ENCODE assay signal across 19 cellular contexts in the genomic region with DNA sequence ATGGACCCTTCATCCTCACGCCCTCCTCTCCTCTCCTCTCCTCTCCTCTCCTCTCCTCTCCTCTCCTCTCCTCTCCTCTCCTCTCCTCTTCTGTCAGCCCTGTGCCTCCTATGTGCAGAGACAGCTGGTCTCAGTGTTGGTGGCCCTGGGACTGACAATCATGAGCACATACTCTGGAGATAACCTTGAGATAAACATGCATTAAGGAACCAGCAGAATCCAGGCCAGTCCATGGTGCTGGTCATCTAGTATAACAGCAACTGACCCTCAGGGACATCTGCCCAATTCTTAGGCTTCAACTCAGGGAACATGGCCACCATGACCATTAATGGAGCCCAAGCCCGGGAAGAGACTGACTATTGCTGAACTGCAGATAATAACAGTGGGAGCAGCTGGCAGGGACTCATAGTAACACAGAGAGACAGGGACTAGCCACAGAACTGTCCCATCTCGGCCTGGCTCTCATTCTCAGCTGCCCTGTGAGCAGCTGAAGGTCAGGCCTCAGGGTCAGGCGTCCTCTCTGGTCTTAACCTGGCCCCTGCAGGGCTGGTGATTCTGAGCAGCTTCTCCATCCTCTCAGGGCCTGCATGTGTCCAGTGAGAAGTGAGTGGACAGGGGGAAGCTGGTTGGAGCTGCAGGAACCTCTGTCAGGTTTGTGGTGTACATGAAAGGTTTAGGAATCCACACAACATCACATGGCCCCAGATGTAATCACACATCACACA. TPM values are rescaled to one million over a fixed set of nuclear protein-coding genes. Genes with fewer than 3 reads are reported as not detected.
A peak's percentile ranks its signal among the peaks of the same experiment; 100 is the strongest.
DNase-seq lines count a peak whose midpoint lies in the region; ATAC-seq, FAIRE-seq and TF ChIP-seq lines count a peak whose summit lies in the region.
"Had no signal": no experiment of that assay in that cellular context is flagged by ENCODE, and none has a peak within 500 bp of the region (broad histone marks: within the 10 kb centered on the region; RNA-seq: fewer than 3 reads in every experiment).

No MANE protein-coding gene starts in this region.

- H3K79me1 ChIP-seq in neuronal stem cell (ENCODE audit: low read depth, low read length), result no peaks in the 10 kb centered on the region

- no peaks in the 10 kb centered on the region for H3K79me2 ChIP-seq in K562 (ENCODE audit: control insufficient read depth, insufficient read depth, low read length)

- H3K9ac ChIP-seq in K562 (ENCODE audit: insufficient read depth in 1 of 2, low read depth in 2 of 2, low read length in 2 of 2), result 0 out of 4 replicates have a peak overlapping the region, but pooled peaks of 1 of the 2 experiments have one; percentile 2
- H3K9ac ChIP-seq in neuronal stem cell (ENCODE audit: low read depth, low read length, poor library complexity), result no peak overlapping the region

- H2BK5ac ChIP-seq in neuronal stem cell (ENCODE audit: low read length), result no peak overlapping the region

- H3K27ac ChIP-seq in right cardiac atrium (ENCODE audit: low read length), result no peak overlapping the region
- no peak overlapping the region for H3K27ac ChIP-seq in K562 (ENCODE audit: extremely low read depth, low read depth, low read length)
- H3K27ac ChIP-seq in neuronal stem cell (replicated peaks; ENCODE audit: low read length), result no peak overlapping the region

- no peak overlapping the region for H2AK5ac ChIP-seq in neuronal stem cell (ENCODE audit: low read depth, low read length)

- no peak overlapping the region for H3K18ac ChIP-seq in neuronal stem cell (ENCODE audit: low read length)

- no peak overlapping the region for H3K14ac ChIP-seq in neuronal stem cell (ENCODE audit: low read length)

- ATAC-seq in right cardiac atrium (no peak), K562 (no peak), GM18870 (IDR thresholded peaks at IDR 0.05; ENCODE audit: unreplicated experiment) (no peak)

- no peak for TF ChIP-seq RAD21 in K562 (CRISPR knock-in tag; conservative IDR thresholded peaks at IDR 0.05 in 1 of 2, IDR thresholded peaks at IDR 0.05 in 1 of 2)

- H3K4me2 ChIP-seq in K562 (ENCODE audit: insufficient read depth, low read length), result no peak overlapping the region
- H3K4me2 ChIP-seq in neuronal stem cell (ENCODE audit: insufficient read depth, low read length, poor library complexity, severe bottlenecking), result no peak overlapping the region

- H3K9me1 ChIP-seq in K562 (ENCODE audit: control insufficient read depth, insufficient read depth, low read length), result no peaks in the 10 kb centered on the region

- no peak for TF ChIP-seq CTCF in K562 (IDR thresholded peaks at IDR 0.05 in 2 of 3, conservative IDR thresholded peaks at IDR 0.05 in 1 of 3; ENCODE audit: insufficient read depth in 2 of 3, low read depth in 1 of 3, low read length in 3 of 3)

- H4K91ac ChIP-seq in neuronal stem cell (ENCODE audit: low read depth, low read length, poor library complexity), result no peak overlapping the region

- no peak overlapping the region for H4K8ac ChIP-seq in neuronal stem cell (ENCODE audit: low read depth, low read length)

- DNase-seq in cardiac septum (ENCODE audit: low spot score) (peak; percentile 53), right cardiac atrium (no peak), K562 (ENCODE audit: extremely low read depth in 1 of 4, low spot score in 3 of 4) (no peak), neuronal stem cell (ENCODE audit: low spot score) (no peak), MV-4-11 (lab: John Stamatoyannopoulos, UW) (no peak), NCI-H128 (lab: John Stamatoyannopoulos, UW; ENCODE audit: unreplicated experiment) (no peak)
- DNase-seq: Caco-2; CD8-positive, alpha-beta memory T cell; DND-41; GDM1; HCEC 1CT; HFFc6 had no signal

- H3K4me3 ChIP-seq in right cardiac atrium (ENCODE audit: low read length) (no peak overlapping the region), K562 (no peak overlapping the region), neuronal stem cell (ENCODE audit: low read length in 2 of 2) (no peak overlapping the region)

- no peaks in the 10 kb centered on the region for H3K36me3 ChIP-seq in K562 (ENCODE audit: control insufficient read depth, insufficient read depth, low read length)
- no peaks in the 10 kb centered on the region for H3K36me3 ChIP-seq in neuronal stem cell (replicated peaks in 1 of 2; ENCODE audit: control insufficient read depth in 2 of 2, insufficient read depth in 2 of 2, low read length in 2 of 2)

- no peak overlapping the region for H3K4ac ChIP-seq in neuronal stem cell (ENCODE audit: low read length)

- H4K20me1 ChIP-seq in K562 (replicated peaks; ENCODE audit: control insufficient read depth, insufficient read depth, low read length), result peaks cover 28% of the 10 kb centered on the region

- H2BK12ac ChIP-seq in neuronal stem cell (ENCODE audit: low read length), result no peak overlapping the region

- POLR2A ChIA-PET in K562 (lab: Yijun Ruan, JAX), result interaction anchor here (0.7 to 10.8 kb wide), 14 partner anchors 9 to 253 kb away, joined by 3 to 122 read pairs (median 4); no protein-coding TSS in a partner anchor

- no peak overlapping the region for H2BK120ac ChIP-seq in neuronal stem cell (ENCODE audit: low read depth, low read length)

- FAIRE-seq in K562 (lab: Jason Lieb, UNC), result no peak
- FAIRE-seq: A204.1, GM12892 had no signal

- in situ Hi-C loops in K562 (cut with MboI), result loop anchor here (5.0 to 25.0 kb wide), 2 partner anchors 227 to 1402 kb away; no protein-coding TSS in a partner anchor

- peak overlapping the region; percentile 68 for H3K23ac ChIP-seq in neuronal stem cell (ENCODE audit: low read depth, low read length, poor library complexity)

- no peak overlapping the region for H2AFZ ChIP-seq in K562 (ENCODE audit: low read depth, low read length)
- no peak overlapping the region for H2AFZ ChIP-seq in neuronal stem cell (ENCODE audit: low read length)

- intact Hi-C loops in cardiac septum (cut with DNase I) (no loop called here), right cardiac atrium (cut with DNase I) (loop anchor here in 2 of 4 donors (5.0 to 10.0 kb wide), 2 partner anchors 225 to 227 kb away; no protein-coding TSS in a partner anchor), K562 (cut with micrococcal nuclease) (loop anchor here (2.0 to 10.0 kb wide), 3 partner anchors 42 to 335 kb away; no protein-coding TSS in a partner anchor)

- H3K4me1 ChIP-seq in right cardiac atrium (ENCODE audit: control insufficient read depth, insufficient read depth, low read length) (no peaks in the 10 kb centered on the region), K562 (replicated peaks in 1 of 2; ENCODE audit: control insufficient read depth in 2 of 2, insufficient read depth in 2 of 2, low read length in 2 of 2) (no peaks in the 10 kb centered on the region), neuronal stem cell (ENCODE audit: control insufficient read depth in 2 of 2, insufficient read depth in 1 of 2, low read depth in 1 of 2, low read length in 2 of 2) (no peaks in the 10 kb centered on the region)

- H2BK15ac ChIP-seq in neuronal stem cell (ENCODE audit: low read length), result no peak overlapping the region

- no peak for TF ChIP-seq EP300 in K562 (IDR thresholded peaks at IDR 0.05; ENCODE audit: low read length)

- BruUV-seq in K562 (replicated peaks; lab: Mats Ljungman, UMichigan), result no TSS peak

- H3K9me3 ChIP-seq in right cardiac atrium (ENCODE audit: control insufficient read depth, low read length) (no peaks in the 10 kb centered on the region), K562 (replicated peaks; ENCODE audit: control insufficient read depth, insufficient read depth, low read depth, low read length) (no peaks in the 10 kb centered on the region), neuronal stem cell (replicated peaks in 1 of 2; ENCODE audit: control insufficient read depth in 2 of 2, insufficient read depth in 1 of 2, low read depth in 1 of 2, low read length in 2 of 2) (no peaks in the 10 kb centered on the region)
- H3K9me3 ChIP-seq: Caco-2 had no signal

- WGBS in right cardiac atrium, result 83% methylated on average over 4 of the region's 4 CpGs
- 1% methylated on average over 4 of the region's 4 CpGs for WGBS in K562 (ENCODE audit: insufficient coverage, low coverage, missing lambda C conversion rate)
- no CpG with 5 or more reads among the region's 4 CpGs for WGBS in neuronal stem cell (ENCODE audit: extremely low coverage in 2 of 2, insufficient read length in 2 of 2, insufficient replicate concordance in 1 of 2), 2 donors

- no peak for TF ChIP-seq POLR2A in K562 (conservative IDR thresholded peaks at IDR 0.05)

- H3K27me3 ChIP-seq in right cardiac atrium (ENCODE audit: control insufficient read depth, insufficient read depth) (no peaks in the 10 kb centered on the region), K562 (ENCODE audit: control insufficient read depth in 2 of 2, insufficient read depth in 2 of 2, low read length in 2 of 2) (peaks cover 0 to 18% of the 10 kb centered on the region in 2 experiments; a peak in 2 of 5 replicates), neuronal stem cell (ENCODE audit: control insufficient read depth in 3 of 3, insufficient read depth in 3 of 3, low read depth in 1 of 3, low read length in 3 of 3) (peaks cover 0 to 3% (median 0%) of the 10 kb centered on the region in 3 experiments)

- CTCF ChIA-PET in K562 (lab: Yijun Ruan, JAX; ENCODE audit: low intra/inter-chr PET ratio), result interaction anchor here (0.6 to 8.3 kb wide), 6 partner anchors 9 to 266 kb away, joined by 3 to 78 read pairs (median 5); no protein-coding TSS in a partner anchor

RNA-seq across cellular contexts. Expression of gene GGTLC2, which starts 45.4 kb away (rescaled TPM):
- total RNA-seq in cardiac septum (not detected), right cardiac atrium (not detected), K562 (2014; rRNA removed) (not detected in 2 replicates), K562 (2014; rRNA removed; fragmentation: Illumina TruSeq; extraction: Trizol) (not detected in 2 replicates), K562 (2015; rRNA removed; fragmentation: Illumina TruSeq; extraction: Trizol) (not detected in 2 replicates), K562 (2021) (not detected in 2 replicates)
- polyA plus RNA-seq in right cardiac atrium (not detected), K562 (2011; rRNA removed) (not detected in 2 replicates), K562 (2014; fragmentation: Illumina TruSeq; extraction: Trizol) (not detected in 2 replicates), K562 (2014; fragmentation: Nextera tagmentation; extraction: Ambion mirVana) (not detected), K562 (2014; rRNA removed) (not detected in 2 replicates)
- total RNA-seq in K562 (2011; cell fraction: chromatin; rRNA removed; ENCODE audit: low replicate concordance), result not detected in 2 replicates
- total RNA-seq in K562 (2011; cell fraction: nucleolus; rRNA removed), result not detected in 2 replicates
- total RNA-seq in K562 (2011; cell fraction: nucleoplasm; rRNA removed), result not detected in 2 replicates
- not detected in 2 replicates for polyA plus RNA-seq in K562 (2011; cell fraction: cytosol; rRNA removed)
- polyA plus RNA-seq in K562 (2011; cell fraction: nucleus; rRNA removed), result not detected in 2 replicates
- not detected in 2 replicates for polyA plus RNA-seq in K562 (2012)
- not detected in 2 replicates for polyA minus RNA-seq in K562 (2011; rRNA and poly(A)+ RNA removed)
- polyA minus RNA-seq in K562 (2011; cell fraction: cytosol; rRNA and poly(A)+ RNA removed), result not detected in 2 replicates
- polyA minus RNA-seq in K562 (2011; cell fraction: nucleus; rRNA and poly(A)+ RNA removed), result not detected in 2 replicates
- polyA plus RNA-seq in neuronal stem cell (2013, experiment 1 of 2), result not detected
- polyA plus RNA-seq in neuronal stem cell (2013, experiment 2 of 2), result not detected
- total RNA-seq: CD8-positive, alpha-beta memory T cell; H4; HFFc6; HT1080 had no signal
- polyA plus RNA-seq: AG04450; BJ; CD8-positive, alpha-beta memory T cell had no signal
